In the genomic region with DNA sequence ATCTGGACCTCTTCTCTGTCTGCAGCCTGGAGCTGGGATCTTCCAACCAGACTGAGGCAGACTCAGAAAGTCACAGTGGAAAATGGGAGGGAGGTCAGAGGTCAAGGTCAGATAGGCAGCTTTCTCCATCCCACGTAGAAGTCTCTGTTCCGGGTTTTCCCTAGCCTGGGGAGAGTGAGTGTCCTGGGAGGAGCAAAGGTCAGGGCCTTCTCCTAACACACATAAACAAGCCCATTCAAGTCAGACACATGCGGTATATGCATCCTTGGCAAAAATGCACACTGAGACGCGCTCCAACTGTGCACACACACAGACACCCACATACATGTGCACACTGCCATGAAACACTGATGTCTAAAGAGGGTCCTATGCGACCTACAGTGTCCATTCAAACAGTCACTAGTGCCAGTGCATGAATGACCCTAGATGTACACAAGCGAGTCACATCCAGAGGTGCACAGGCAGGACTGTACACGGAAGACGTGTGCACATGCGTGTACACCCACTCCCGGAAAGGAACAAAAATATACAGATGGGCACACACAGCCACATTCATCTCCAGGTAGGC, we compare ENCODE assay signal across 8 cellular contexts. TPM values are rescaled to one million over a fixed set of nuclear protein-coding genes. Genes with fewer than 3 reads are reported as not detected.
DNase-seq lines count a peak whose midpoint lies in the region; ATAC-seq and TF ChIP-seq lines count a peak whose summit lies in the region.

No MANE protein-coding gene starts in this region.

- H3K27me3 ChIP-seq in CD4-positive, alpha-beta T cell (ENCODE audit: control insufficient read depth, insufficient read depth, low read length): no peaks in the 10 kb centered on the region
- H3K27me3 ChIP-seq in right atrium auricular region: no peaks in the 10 kb centered on the region
- H3K27me3 ChIP-seq in skeletal muscle tissue (ENCODE audit: control insufficient read depth in 3 of 3, insufficient read depth in 3 of 3, low read length in 3 of 3): no peaks in the 10 kb centered on the region

- peak overlapping the region; percentile 99 for H3K4me3 Mint-ChIP-seq in CD4-positive, alpha-beta T cell

- peaks cover 86% of the 10 kb centered on the region for H3K4me1 Mint-ChIP-seq in CD4-positive, alpha-beta T cell (ENCODE audit: low read depth)

- ATAC-seq in CD4-positive, alpha-beta T cell (ENCODE audit: poor library complexity): no peak
- ATAC-seq in HG02571 (IDR thresholded peaks at IDR 0.05; ENCODE audit: unreplicated experiment) (peak; percentile 2), GM21576 (IDR thresholded peaks at IDR 0.05; ENCODE audit: unreplicated experiment) (no peak)

- peak overlapping the region; percentile 99 for H3K27ac Mint-ChIP-seq in CD4-positive, alpha-beta T cell

- CTCF ChIA-PET in CD4-positive, alpha-beta T cell (lab: Charles Lee): interaction anchor here (0.7 to 3.9 kb wide), 9 partner anchors 10 to 264 kb away, joined by 3 to 19 read pairs (median 4); partner anchors contain the start of genes ABHD14B, GLYCTK and WDR82

- no peak for TF ChIP-seq CTCF in CD4-positive, alpha-beta T cell (IDR thresholded peaks at IDR 0.05)
- TF ChIP-seq CTCF in WI38 (IDR thresholded peaks at IDR 0.05; ENCODE audit: low read depth, low read length) (no peak), right atrium auricular region (IDR thresholded peaks at IDR 0.05) (no peak)

- no peaks in the 10 kb centered on the region for H3K9me3 ChIP-seq in CD4-positive, alpha-beta T cell (ENCODE audit: control insufficient read depth, low read length)
- H3K9me3 ChIP-seq in right atrium auricular region (no peaks in the 10 kb centered on the region), skeletal muscle tissue (ENCODE audit: control insufficient read depth in 3 of 3, low read length in 3 of 3) (no peaks in the 10 kb centered on the region)

- intact Hi-C loops in CD4-positive, alpha-beta T cell (cut with DNase I, micrococcal nuclease): loop anchor here (1.0 to 5.0 kb wide), 5 partner anchors 15 to 169 kb away; no protein-coding TSS in a partner anchor

- H3K27me3 Mint-ChIP-seq in CD4-positive, alpha-beta T cell: no peaks in the 10 kb centered on the region

- POLR2A ChIA-PET in CD4-positive, alpha-beta T cell (lab: Charles Lee): interaction anchor here (0.8 to 17.5 kb wide), 16 partner anchors 15 to 242 kb away, joined by 3 to 293 read pairs (median 6); partner anchors contain the start of genes DUSP7, GLYCTK, PPM1M and TLR9

- peak overlapping the region; percentile 62 for H3K4me3 ChIP-seq in WI38 (ENCODE audit: low read depth, low read length)
- H3K4me3 ChIP-seq in right atrium auricular region: peak overlapping the region; percentile 78 to 85
- peak overlapping the region; percentile 82 to 99 (median 97) for H3K4me3 ChIP-seq in skeletal muscle tissue (ENCODE audit: low read length in 3 of 3)

- peak overlapping the region; percentile 68 to 93 (median 70) for H3K9ac ChIP-seq in skeletal muscle tissue (ENCODE audit: low read depth in 1 of 3, low read length in 3 of 3)

- H3K4me1 ChIP-seq in right atrium auricular region (peaks cover 0 to 62% of the 10 kb centered on the region in 2 donors), skeletal muscle tissue (ENCODE audit: control insufficient read depth in 3 of 3, insufficient read depth in 3 of 3, low read length in 3 of 3) (peaks cover 48 to 68% (median 53%) of the 10 kb centered on the region in 3 donors)

- H3K36me3 ChIP-seq in right atrium auricular region: no peaks in the 10 kb centered on the region
- peaks cover 0 to 9% (median 8%) of the 10 kb centered on the region in 3 donors for H3K36me3 ChIP-seq in skeletal muscle tissue (ENCODE audit: control insufficient read depth in 3 of 3, insufficient read depth in 3 of 3, low read length in 3 of 3)

- no peaks in the 10 kb centered on the region for H3K9me3 Mint-ChIP-seq in CD4-positive, alpha-beta T cell

- H3K27ac ChIP-seq in CD4-positive, alpha-beta T cell (ENCODE audit: low read depth, low read length): peak overlapping the region; percentile 95
- H3K27ac ChIP-seq in right atrium auricular region: peak overlapping the region; percentile 93 to 95
- H3K27ac ChIP-seq in skeletal muscle tissue (ENCODE audit: low read depth, low read length): peak overlapping the region; percentile 99

- no peak for DNase-seq in CD4-positive, alpha-beta T cell
- DNase-seq in right atrium auricular region (ENCODE audit: low spot score) (no peak), epidermal melanocyte (ENCODE audit: insufficient read length, low spot score) (no peak), AML-193 (lab: John Stamatoyannopoulos, UW) (no peak)

- H3K36me3 Mint-ChIP-seq in CD4-positive, alpha-beta T cell (ENCODE audit: low read depth): peaks cover 48% of the 10 kb centered on the region

RNA-seq across cellular contexts. Expression of gene TWF2, which starts 0.7 kb away (rescaled TPM):
- 10 to 100 TPM; 17.4 to 21.7 TPM for total RNA-seq in CD4-positive, alpha-beta T cell
- total RNA-seq in right atrium auricular region (10 to 100 TPM; 54.4 to 58.6 TPM), skeletal muscle tissue (18.8 TPM)

RNA-seq across cellular contexts. Expression of gene PPM1M, which starts 7.3 kb away (rescaled TPM):
- 10 to 100 TPM; 36.7 to 40.2 TPM for total RNA-seq in CD4-positive, alpha-beta T cell
- total RNA-seq in right atrium auricular region (1 to 10 TPM; 5.7 to 8.1 TPM), skeletal muscle tissue (8.4 TPM)

RNA-seq across cellular contexts. Expression of gene TLR9, which starts 12.8 kb away (rescaled TPM):
- under 1 TPM; 0.08 to 0.17 TPM for total RNA-seq in CD4-positive, alpha-beta T cell
- not detected for total RNA-seq in right atrium auricular region
- not detected for total RNA-seq in skeletal muscle tissue

RNA-seq across cellular contexts. Expression of gene WDR82, which starts 40.2 kb away (rescaled TPM):
- 100 to 1,000 TPM; 114 TPM for total RNA-seq in CD4-positive, alpha-beta T cell
- total RNA-seq in right atrium auricular region (10 to 100 TPM; 43.2 to 43.8 TPM), skeletal muscle tissue (69.9 TPM)

RNA-seq across cellular contexts. Expression of gene ALAS1, which starts 40.3 kb away (rescaled TPM):
- total RNA-seq in CD4-positive, alpha-beta T cell: 1 to 10 TPM; 6.0 to 7.0 TPM
- total RNA-seq in right atrium auricular region (100 to 1,000 TPM in 1 of 2 donors, 10 to 100 TPM in 1; 69.7 to 103 TPM), skeletal muscle tissue (31.3 TPM)
